In genomic region chr9:7592321-7593319, GRCh38 we compare ENCODE assay signal across 1 cellular context.
TF ChIP-seq lines count a peak whose summit lies in the region.

No MANE protein-coding gene starts in this region.

TF ChIP-seq in GM12878, 131 proteins besides CTCF, POLR2A, EP300 and RAD21 (continued from another document):
- TF ChIP-seq CUX1 (IDR thresholded peaks at IDR 0.05; ENCODE audit: insufficient replicate concordance, low read depth, low read length): no peak
- TF ChIP-seq ATF7 (IDR thresholded peaks at IDR 0.05; ENCODE audit: low read depth): no peak
- TF ChIP-seq CHD1 (IDR thresholded peaks at IDR 0.05; ENCODE audit: low read depth, low read length): no peak
- no peak for TF ChIP-seq USF2 (IDR thresholded peaks at IDR 0.05; ENCODE audit: borderline replicate concordance, low read depth, low read length)
- TF ChIP-seq MXI1 (IDR thresholded peaks at IDR 0.05; ENCODE audit: low read depth, low read length): no peak
- no peak for TF ChIP-seq CBFB (IDR thresholded peaks at IDR 0.05; ENCODE audit: low read depth)
- TF ChIP-seq ZBTB11 (CRISPR knock-in tag; IDR thresholded peaks at IDR 0.05): no peak
